ENCODE assay signal across 8 cellular contexts in the genomic region with DNA sequence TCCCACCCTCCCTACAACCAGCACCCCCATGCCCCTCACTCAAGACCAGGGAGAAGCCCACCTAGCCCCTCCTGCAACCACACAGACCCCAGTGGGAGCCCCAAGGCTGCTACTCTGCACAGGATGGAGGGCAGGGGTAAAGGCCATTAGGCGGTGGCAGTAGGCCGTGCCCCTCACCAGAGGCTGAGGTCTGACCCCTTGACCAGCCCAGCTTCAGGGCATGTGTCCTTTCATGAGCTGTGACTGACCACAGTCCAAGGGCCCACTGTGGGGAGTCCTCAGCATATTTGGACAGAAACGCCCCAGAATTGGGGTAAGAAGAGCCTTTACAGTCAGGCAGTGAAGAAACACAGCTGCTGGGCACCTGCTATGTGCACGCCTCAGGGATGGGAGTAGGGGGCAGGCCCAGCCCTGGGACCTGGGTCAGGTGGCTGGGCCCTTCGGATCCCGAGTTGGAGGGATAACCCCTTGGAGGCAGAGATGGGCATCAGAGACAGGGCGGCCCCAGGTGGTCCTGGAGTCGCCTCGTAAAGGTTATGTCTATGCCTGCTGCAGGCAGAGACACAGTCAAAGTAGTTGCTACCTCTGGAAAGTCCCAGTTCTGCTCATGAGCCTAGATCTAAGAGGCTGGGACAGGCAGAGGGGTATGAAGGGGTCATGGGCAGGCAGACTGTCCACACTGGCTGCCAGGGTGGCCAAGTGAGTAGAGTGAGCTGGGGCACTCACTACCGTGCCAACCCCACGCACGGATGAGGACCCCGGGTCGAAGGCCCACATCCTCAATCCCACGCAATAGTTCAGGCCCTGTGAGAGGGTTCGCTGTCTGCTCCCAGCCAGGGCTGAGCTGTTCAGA. TPM values are rescaled to one million over a fixed set of nuclear protein-coding genes. Genes with fewer than 3 reads are reported as not detected.
DNase-seq lines count a peak whose midpoint lies in the region; ATAC-seq and TF ChIP-seq lines count a peak whose summit lies in the region.

No MANE protein-coding gene starts in this region.

- CTCF ChIA-PET in MCF 10A (lab: Yijun Ruan, JAX) = interaction anchor here (0.7 kb wide), 1 partner anchor 104 kb away, joined by 3 read pairs; no protein-coding TSS in a partner anchor

- H3K27ac Mint-ChIP-seq in MCF 10A (ENCODE audit: low read depth, unreplicated experiment) = peak overlapping the region; percentile 98

- DNase-seq in activated naive CD4-positive, alpha-beta T cell treated with Interleukin-2 at 50 U/mL for 16 hours = peak; percentile 40
- no peak for DNase-seq in activated naive CD4-positive, alpha-beta T cell (lab: John Stamatoyannopoulos, UW)
- DNase-seq in MCF 10A (ENCODE audit: unreplicated experiment) (no peak), mucosa of descending colon (peak in 1 of 3 donors; percentile 54), upper lobe of right lung (no peak), NCI-H345 treated with DMSO at 0.1 percent for 48 hours (lab: John Stamatoyannopoulos, UW; ENCODE audit: unreplicated experiment) (no peak), medulla oblongata (ENCODE audit: extremely low spot score) (no peak), HuH-7.5 (ENCODE audit: low spot score) (no peak)

- H3K36me3 Mint-ChIP-seq in MCF 10A (ENCODE audit: insufficient read depth, unreplicated experiment) = peaks cover 53% of the 10 kb centered on the region

- intact Hi-C loops in MCF 10A (cut with micrococcal nuclease) = loop anchor here (5.0 kb wide), 1 partner anchor 158 kb away; the partner anchor contains the start of gene ZNF544
- intact Hi-C loops in mucosa of descending colon (cut with DNase I, micrococcal nuclease) = no loop called here
- intact Hi-C loops in upper lobe of right lung (cut with DNase I) = no loop called here

- H3K27ac ChIP-seq in upper lobe of right lung = peak overlapping the region; percentile 99

- no peaks in the 10 kb centered on the region for H3K27me3 ChIP-seq in upper lobe of right lung

- TF ChIP-seq CTCF in MCF 10A (IDR thresholded peaks at IDR 0.05; ENCODE audit: unreplicated experiment) = no peak
- TF ChIP-seq CTCF in mucosa of descending colon (IDR thresholded peaks at IDR 0.05) = no peak
- TF ChIP-seq CTCF in upper lobe of right lung (IDR thresholded peaks at IDR 0.05) = no peak

- no peaks in the 10 kb centered on the region for H3K36me3 ChIP-seq in mucosa of descending colon (ENCODE audit: low read depth)
- H3K36me3 ChIP-seq in upper lobe of right lung = peaks cover 24% of the 10 kb centered on the region

- no peaks in the 10 kb centered on the region for H3K9me3 ChIP-seq in mucosa of descending colon
- H3K9me3 ChIP-seq in upper lobe of right lung = no peaks in the 10 kb centered on the region

- H3K27me3 Mint-ChIP-seq in MCF 10A (ENCODE audit: insufficient read depth, unreplicated experiment) = no peaks in the 10 kb centered on the region

- H3K4me1 ChIP-seq in mucosa of descending colon (ENCODE audit: low read depth) (peaks cover 20% of the 10 kb centered on the region), upper lobe of right lung (peaks cover 24% of the 10 kb centered on the region)

- ATAC-seq in mucosa of descending colon (peak; percentile 0), upper lobe of right lung (no peak)

- POLR2A ChIA-PET in MCF 10A (lab: Yijun Ruan, JAX) = interaction anchor here (0.6 to 4.7 kb wide), 6 partner anchors 23 to 66 kb away, joined by 3 to 27 read pairs (median 4); partner anchors contain the start of genes ZNF324B, ZNF497, ZNF584 and ZSCAN22

- no TSS peak for BruUV-seq in MCF 10A (replicated peaks; lab: Mats Ljungman, UMichigan)

- no peaks in the 10 kb centered on the region for H3K9me3 Mint-ChIP-seq in MCF 10A (ENCODE audit: unreplicated experiment)

- H3K4me3 ChIP-seq in mucosa of descending colon (no peak overlapping the region), upper lobe of right lung (peak overlapping the region; percentile 78)

- H3K4me3 Mint-ChIP-seq in MCF 10A (ENCODE audit: unreplicated experiment) = peak overlapping the region; percentile 92

- H3K4me1 Mint-ChIP-seq in MCF 10A (ENCODE audit: insufficient read depth, unreplicated experiment) = peaks cover 18% of the 10 kb centered on the region

RNA-seq across cellular contexts. Expression of gene RPS5, which starts 1.5 kb away (rescaled TPM):
- total RNA-seq in MCF 10A (2022) (1,779 and 1,872 TPM in 2 replicates), mucosa of descending colon (100 to 1,000 TPM; 692 to 768 (median 754) TPM), upper lobe of right lung (721 TPM)

RNA-seq across cellular contexts. Expression of gene ZNF837, which starts 4.7 kb away (rescaled TPM):
- total RNA-seq in MCF 10A (2022) = 1.5 and 1.7 TPM in 2 replicates
- 1 to 10 TPM; 1.5 to 3.3 (median 2.5) TPM for total RNA-seq in mucosa of descending colon
- 1.6 TPM for total RNA-seq in upper lobe of right lung

RNA-seq across cellular contexts. Expression of gene RNF225, which starts 9.9 kb away (rescaled TPM):
- total RNA-seq in MCF 10A (2022) = 0.63 and 0.98 TPM in 2 replicates
- total RNA-seq in mucosa of descending colon = not detected
- total RNA-seq in upper lobe of right lung = 0.55 TPM

RNA-seq across cellular contexts. Expression of gene ZNF584, which starts 22.9 kb away (rescaled TPM):
- total RNA-seq in MCF 10A (2022) = 14.6 and 18.1 TPM in 2 replicates
- 10 to 100 TPM in 1 of 3 donors, 1 to 10 TPM in 2; 5.4 to 15.0 (median 6.9) TPM for total RNA-seq in mucosa of descending colon
- 9.5 TPM for total RNA-seq in upper lobe of right lung

RNA-seq across cellular contexts. Expression of gene ZNF497, which starts 23.0 kb away (rescaled TPM):
- total RNA-seq in MCF 10A (2022) = 3.2 and 3.9 TPM in 2 replicates
- total RNA-seq in mucosa of descending colon = 1 to 10 TPM; 1.1 to 1.9 (median 1.2) TPM
- 1.4 TPM for total RNA-seq in upper lobe of right lung
